Comparison of ENCODE assay signal across 12 cellular contexts in the genomic region with DNA sequence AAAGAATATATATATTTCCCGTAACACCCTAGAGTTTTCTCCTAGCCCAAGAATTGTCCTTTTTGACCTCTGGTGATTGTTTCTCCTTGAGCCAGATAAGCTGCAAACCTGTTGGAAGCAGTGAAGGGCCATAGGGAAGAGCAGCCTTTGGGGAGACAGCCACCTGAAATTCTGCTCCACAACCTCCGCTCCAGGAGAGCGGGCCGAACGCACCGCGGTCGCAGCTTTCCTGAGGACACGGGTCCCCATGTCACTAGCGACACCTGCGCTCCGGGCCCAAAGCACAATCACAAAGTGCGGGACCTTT. TPM values are rescaled to one million over a fixed set of nuclear protein-coding genes. Genes with fewer than 3 reads are reported as not detected.
DNase-seq lines count a peak whose midpoint lies in the region; ATAC-seq and TF ChIP-seq lines count a peak whose summit lies in the region.
"Had no signal": no experiment of that assay in that cellular context is flagged by ENCODE, and none has a peak within 500 bp of the region (broad histone marks: within the 10 kb centered on the region; RNA-seq: fewer than 3 reads in every experiment).

No MANE protein-coding gene starts in this region.

- ATAC-seq in left colon (peak; percentile 39), GM21390 (IDR thresholded peaks at IDR 0.05; ENCODE audit: unreplicated experiment) (no peak)
- ATAC-seq in activated T-helper 17 cell treated with anti-CD3 and anti-CD28 coated beads, Interleukin-2, amount 50 U/mL, for 72 hours (replicated peaks) = no peak

- CTCF ChIA-PET in HEK293 (lab: Yijun Ruan, JAX) = interaction anchor here (0.9 to 1.1 kb wide), 2 partner anchors 433 to 527 kb away, joined by 3 to 4 read pairs; no protein-coding TSS in a partner anchor

- H3K27ac ChIP-seq in HEK293 (ENCODE audit: extremely low read depth, low read depth, low read length) (no peak overlapping the region; the same call in 1 of the 2 replicates), spleen (no peak overlapping the region)

- H3K4me1 Mint-ChIP-seq in brain = peaks cover 20% of the 10 kb centered on the region
- no peaks in the 10 kb centered on the region for H3K4me1 Mint-ChIP-seq in activated T-helper 17 cell treated with anti-CD3 and anti-CD28 coated beads, Interleukin-2, amount 50 U/mL, for 72 hours

- TF ChIP-seq CTCF in HEK293 (tag by site-specific recombination; IDR thresholded peaks at IDR 0.05) (no peak), brain (conservative IDR thresholded peaks at IDR 0.05) (no peak), spleen (IDR thresholded peaks at IDR 0.05 in 8 of 11, conservative IDR thresholded peaks at IDR 0.05 in 3 of 11) (no peak)

- no peak for TF ChIP-seq POLR2A in spleen (IDR thresholded peaks at IDR 0.05)

- H3K4me1 ChIP-seq in HEK293 (ENCODE audit: control insufficient read depth, insufficient read depth, low read length) = no peaks in the 10 kb centered on the region
- H3K4me1 ChIP-seq in spleen = peaks cover 0 to 18% (median 13%) of the 10 kb centered on the region in 6 donors

- WGBS in spleen, 5 donors = 23 to 44% (median 30%) methylated on average over 9 to 13 of the region's 13 CpGs

- no peaks in the 10 kb centered on the region for H3K36me3 Mint-ChIP-seq in brain
- H3K36me3 Mint-ChIP-seq in activated T-helper 17 cell treated with anti-CD3 and anti-CD28 coated beads, Interleukin-2, amount 50 U/mL, for 72 hours (ENCODE audit: low read depth) = no peaks in the 10 kb centered on the region
- H3K36me3 Mint-ChIP-seq: IgD-negative memory B cell had no signal

- peaks cover 0 to 4% of the 10 kb centered on the region in 2 experiments; a peak in 1 of 3 replicates for H3K36me3 ChIP-seq in HEK293 (ENCODE audit: control insufficient read depth in 2 of 2, insufficient read depth in 1 of 2, low read length in 2 of 2)
- H3K36me3 ChIP-seq in spleen = no peaks in the 10 kb centered on the region

- POLR2A ChIA-PET in HEK293 (lab: Yijun Ruan, JAX) = interaction anchor here (0.5 to 1.0 kb wide), 3 partner anchors 16 to 455 kb away, joined by 3 to 8 read pairs (median 3); no protein-coding TSS in a partner anchor

- no peaks in the 10 kb centered on the region for H3K9me3 ChIP-seq in HEK293 (ENCODE audit: control insufficient read depth, insufficient read depth, low read depth, low read length)
- H3K9me3 ChIP-seq in spleen = no peaks in the 10 kb centered on the region

- DNase-seq in left colon = no peak
- no peak for DNase-seq in spleen
- DNase-seq in OCI-M2 (lab: John Stamatoyannopoulos, UW; ENCODE audit: unreplicated experiment) = no peak
- DNase-seq in C1 segment of cervical spinal cord (lab: John Stamatoyannopoulos, UW) = no peak
- DNase-seq: GOT3 had no signal

- peaks cover 0 to 2% (median 0%) of the 10 kb centered on the region in 5 experiments for H3K9me3 Mint-ChIP-seq in brain
- H3K9me3 Mint-ChIP-seq in activated T-helper 17 cell treated with anti-CD3 and anti-CD28 coated beads, Interleukin-2, amount 50 U/mL, for 72 hours = no peaks in the 10 kb centered on the region
- H3K9me3 Mint-ChIP-seq: dendritic cell treated with granulocyte-macrophage colony-stimulating factor and Interleukin-4, amounts not matched to agents 40 ng/mL and 50 ng/mL, for 4 days; IgD-negative memory B cell had no signal

- peaks cover 6 to 70% (median 29%) of the 10 kb centered on the region in 7 donors for H3K27me3 ChIP-seq in spleen (replicated peaks in 1 of 7)

- H3K27me3 Mint-ChIP-seq in brain = peaks cover 2% of the 10 kb centered on the region
- peaks cover 47% of the 10 kb centered on the region for H3K27me3 Mint-ChIP-seq in activated T-helper 17 cell treated with anti-CD3 and anti-CD28 coated beads, Interleukin-2, amount 50 U/mL, for 72 hours

- intact Hi-C loops in left colon (cut with DNase I, micrococcal nuclease) (no loop called here), spleen (cut with DNase I; ENCODE audit: low total_unique reads) (no loop called here)

- peak overlapping the region; percentile 7 to 71 (median 56) for H3K4me3 Mint-ChIP-seq in brain
- no peak overlapping the region for H3K4me3 Mint-ChIP-seq in activated T-helper 17 cell treated with anti-CD3 and anti-CD28 coated beads, Interleukin-2, amount 50 U/mL, for 72 hours
- H3K4me3 Mint-ChIP-seq: activated CD4-positive, alpha-beta T cell treated with anti-CD3 and anti-CD28 coated beads for 36 hours had no signal

- peak overlapping the region in 1 of 5 experiments; percentile 0 for H3K27ac Mint-ChIP-seq in brain
- no peak overlapping the region for H3K27ac Mint-ChIP-seq in activated T-helper 17 cell treated with anti-CD3 and anti-CD28 coated beads, Interleukin-2, amount 50 U/mL, for 72 hours
- H3K27ac Mint-ChIP-seq: activated CD4-positive, alpha-beta T cell treated with anti-CD3 and anti-CD28 coated beads for 36 hours; dendritic cell treated with granulocyte-macrophage colony-stimulating factor and Interleukin-4, amounts not matched to agents 40 ng/mL and 50 ng/mL, for 4 days; IgD-negative memory B cell had no signal

- H3K4me3 ChIP-seq in HEK293 (ENCODE audit: low read depth, low read length) = peak overlapping the region; percentile 64
- H3K4me3 ChIP-seq in spleen = peak overlapping the region in 5 of 8 donors; percentile 30 to 72 (median 43)

TF ChIP-seq in HEK293, 187 proteins besides CTCF, POLR2A, EP300 and RAD21 (continues in another document):
- TF ChIP-seq ZXDB (tag by site-specific recombination; IDR thresholded peaks at IDR 0.05) = no peak
- TF ChIP-seq ZNF670 (tag by site-specific recombination; IDR thresholded peaks at IDR 0.05; ENCODE audit: low read depth) = no peak
- TF ChIP-seq, protein P1, sequence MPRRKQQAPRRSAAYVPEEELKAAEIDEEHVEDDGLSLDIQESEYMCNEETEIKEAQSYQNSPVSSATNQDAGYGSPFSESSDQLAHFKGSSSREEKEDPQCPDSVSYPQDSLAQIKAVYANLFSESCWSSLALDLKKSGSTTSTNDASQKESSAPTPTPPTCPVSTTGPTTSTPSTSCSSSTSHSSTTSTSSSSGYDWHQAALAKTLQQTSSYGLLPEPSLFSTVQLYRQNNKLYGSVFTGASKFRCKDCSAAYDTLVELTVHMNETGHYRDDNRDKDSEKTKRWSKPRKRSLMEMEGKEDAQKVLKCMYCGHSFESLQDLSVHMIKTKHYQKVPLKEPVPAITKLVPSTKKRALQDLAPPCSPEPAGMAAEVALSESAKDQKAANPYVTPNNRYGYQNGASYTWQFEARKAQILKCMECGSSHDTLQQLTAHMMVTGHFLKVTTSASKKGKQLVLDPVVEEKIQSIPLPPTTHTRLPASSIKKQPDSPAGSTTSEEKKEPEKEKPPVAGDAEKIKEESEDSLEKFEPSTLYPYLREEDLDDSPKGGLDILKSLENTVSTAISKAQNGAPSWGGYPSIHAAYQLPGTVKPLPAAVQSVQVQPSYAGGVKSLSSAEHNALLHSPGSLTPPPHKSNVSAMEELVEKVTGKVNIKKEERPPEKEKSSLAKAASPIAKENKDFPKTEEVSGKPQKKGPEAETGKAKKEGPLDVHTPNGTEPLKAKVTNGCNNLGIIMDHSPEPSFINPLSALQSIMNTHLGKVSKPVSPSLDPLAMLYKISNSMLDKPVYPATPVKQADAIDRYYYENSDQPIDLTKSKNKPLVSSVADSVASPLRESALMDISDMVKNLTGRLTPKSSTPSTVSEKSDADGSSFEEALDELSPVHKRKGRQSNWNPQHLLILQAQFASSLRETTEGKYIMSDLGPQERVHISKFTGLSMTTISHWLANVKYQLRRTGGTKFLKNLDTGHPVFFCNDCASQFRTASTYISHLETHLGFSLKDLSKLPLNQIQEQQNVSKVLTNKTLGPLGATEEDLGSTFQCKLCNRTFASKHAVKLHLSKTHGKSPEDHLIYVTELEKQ (tag by site-specific recombination; IDR thresholded peaks at IDR 0.05; ENCODE audit: borderline replicate concordance) = no peak
- no peak for TF ChIP-seq ZNF23 (tag by site-specific recombination; IDR thresholded peaks at IDR 0.05; ENCODE audit: borderline replicate concordance)
- TF ChIP-seq, protein P2, sequence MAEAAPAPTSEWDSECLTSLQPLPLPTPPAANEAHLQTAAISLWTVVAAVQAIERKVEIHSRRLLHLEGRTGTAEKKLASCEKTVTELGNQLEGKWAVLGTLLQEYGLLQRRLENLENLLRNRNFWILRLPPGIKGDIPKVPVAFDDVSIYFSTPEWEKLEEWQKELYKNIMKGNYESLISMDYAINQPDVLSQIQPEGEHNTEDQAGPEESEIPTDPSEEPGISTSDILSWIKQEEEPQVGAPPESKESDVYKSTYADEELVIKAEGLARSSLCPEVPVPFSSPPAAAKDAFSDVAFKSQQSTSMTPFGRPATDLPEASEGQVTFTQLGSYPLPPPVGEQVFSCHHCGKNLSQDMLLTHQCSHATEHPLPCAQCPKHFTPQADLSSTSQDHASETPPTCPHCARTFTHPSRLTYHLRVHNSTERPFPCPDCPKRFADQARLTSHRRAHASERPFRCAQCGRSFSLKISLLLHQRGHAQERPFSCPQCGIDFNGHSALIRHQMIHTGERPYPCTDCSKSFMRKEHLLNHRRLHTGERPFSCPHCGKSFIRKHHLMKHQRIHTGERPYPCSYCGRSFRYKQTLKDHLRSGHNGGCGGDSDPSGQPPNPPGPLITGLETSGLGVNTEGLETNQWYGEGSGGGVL (tag by site-specific recombination; IDR thresholded peaks at IDR 0.05) = no peak
- no peak for TF ChIP-seq ZNF404 (tag by site-specific recombination; IDR thresholded peaks at IDR 0.05)
- TF ChIP-seq ZSCAN16 (tag by site-specific recombination; IDR thresholded peaks at IDR 0.05) = no peak
- no peak for TF ChIP-seq SP2 (tag by site-specific recombination; IDR thresholded peaks at IDR 0.05)
- TF ChIP-seq ZNF214 (tag by site-specific recombination; IDR thresholded peaks at IDR 0.05; ENCODE audit: borderline replicate concordance) = no peak
- no peak for TF ChIP-seq SCRT2 (tag by site-specific recombination; IDR thresholded peaks at IDR 0.05)

RNA-seq across cellular contexts. Expression of a gene that starts 0.6 kb away (rescaled TPM):
- polyA plus RNA-seq in brain (ENCODE audit: insufficient read depth, low read depth, low replicate concordance) = 0.19 TPM
- 100 to 1,000 TPM; 311 to 330 TPM for total RNA-seq in left colon
- total RNA-seq in spleen = under 1 TPM in 6 of 7 donors, not detected in 1; 0.09 to 0.79 (median 0.19) TPM
- polyA plus RNA-seq in spleen = under 1 TPM; 0.06 to 0.65 (median 0.43) TPM
- total RNA-seq in activated T-helper 17 cell treated with anti-CD3 and anti-CD28 coated beads, Interleukin-2, amount 50 U/mL, for 72 hours = under 1 TPM; 0.09 to 0.11 TPM
- polyA plus RNA-seq: IgD-negative memory B cell had no signal

RNA-seq across cellular contexts. Expression of a gene that starts 49.8 kb away (rescaled TPM):
- polyA plus RNA-seq in brain (ENCODE audit: insufficient read depth, low read depth, low replicate concordance) (not detected), spleen (under 1 TPM; 0.02 to 0.04 (median 0.03) TPM)
- total RNA-seq in left colon (under 1 TPM; 0.15 to 0.20 TPM), spleen (not detected)
- total RNA-seq in activated T-helper 17 cell treated with anti-CD3 and anti-CD28 coated beads, Interleukin-2, amount 50 U/mL, for 72 hours = not detected
- total RNA-seq: activated CD4-positive, alpha-beta T cell treated with anti-CD3 and anti-CD28 coated beads for 36 hours had no signal

Comparison
In these comparisons a context has a peak if more than half of its experiments do, and no peak if none do; other contexts are left out.
1. RNA of a gene that starts 0.6 kb away (total RNA-seq): 311 to 330 TPM in left colon; 0.09 to 0.79 TPM in spleen and 0.09 to 0.11 TPM in activated T-helper 17 cell treated with anti-CD3 and anti-CD28 coated beads, Interleukin-2, amount 50 U/mL, for 72 hours; every median in the first group is over 100 times any median in the second.